Comparison of ENCODE assay signal across 8 cellular contexts in the genomic region with DNA sequence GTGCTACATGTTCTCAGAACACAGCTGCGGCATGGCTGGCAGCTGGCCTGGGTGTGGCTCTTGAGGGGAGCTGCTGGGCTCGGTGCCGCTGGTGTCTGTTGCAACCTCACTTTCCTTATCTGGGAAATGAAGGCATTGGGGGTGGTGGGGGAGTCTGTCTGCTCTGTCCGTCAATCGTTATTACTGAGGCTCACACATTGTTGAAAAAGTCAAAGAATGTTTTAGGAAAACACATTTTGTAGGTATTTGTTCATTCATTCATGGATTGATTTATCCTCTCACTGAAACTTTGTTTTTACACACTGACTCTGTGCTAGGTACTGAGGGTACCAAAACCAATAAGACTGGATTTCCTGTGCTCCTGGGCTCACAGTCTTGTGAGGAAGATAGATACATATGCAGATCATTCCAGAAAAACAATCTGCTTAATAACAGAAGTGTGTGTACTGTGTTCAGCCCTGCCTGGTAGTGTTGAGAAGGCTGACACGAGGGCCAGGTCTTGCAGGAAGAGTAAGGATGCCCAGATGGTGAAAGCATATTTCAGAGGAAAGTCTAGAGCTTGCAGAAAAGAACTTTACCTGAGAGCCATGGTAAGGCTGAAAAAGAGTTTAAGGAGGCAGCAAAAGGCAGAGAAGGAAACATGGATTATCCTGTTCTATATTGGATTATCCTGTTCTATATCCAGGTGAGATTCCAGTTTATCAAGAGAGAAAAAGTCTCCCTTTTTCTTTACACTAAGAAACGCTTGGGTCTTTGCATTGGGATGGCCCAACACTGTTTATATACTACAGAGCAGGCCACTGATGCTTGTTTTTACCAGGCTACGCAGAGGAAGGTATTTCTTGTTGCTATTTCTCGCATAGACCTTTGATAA.
DNase-seq lines count a peak whose midpoint lies in the region; ATAC-seq and TF ChIP-seq lines count a peak whose summit lies in the region.

No MANE protein-coding gene starts in this region.

- H3K9me3 ChIP-seq in CD4-positive, alpha-beta T cell (ENCODE audit: control insufficient read depth, low read length): no peaks in the 10 kb centered on the region
- no peaks in the 10 kb centered on the region for H3K9me3 ChIP-seq in muscle layer of duodenum (ENCODE audit: control insufficient read depth in 1 of 2, low read length in 2 of 2)

- H3K4me1 ChIP-seq in muscle layer of duodenum (ENCODE audit: control insufficient read depth in 1 of 2, insufficient read depth in 2 of 2, low read length in 2 of 2): peaks cover 10 to 15% of the 10 kb centered on the region in 2 donors

- H3K27me3 ChIP-seq in CD4-positive, alpha-beta T cell (ENCODE audit: control insufficient read depth, insufficient read depth, low read length): no peaks in the 10 kb centered on the region
- H3K27me3 ChIP-seq in muscle layer of duodenum (ENCODE audit: low read depth, low read length): no peaks in the 10 kb centered on the region

- no peaks in the 10 kb centered on the region for H3K9me3 Mint-ChIP-seq in CD4-positive, alpha-beta T cell
- H3K9me3 Mint-ChIP-seq in activated naive CD8-positive, alpha-beta T cell treated with anti-CD3 and anti-CD28 coated beads, Interleukin-2, amount 50 U/mL, for 24 hours: no peaks in the 10 kb centered on the region

- H3K36me3 Mint-ChIP-seq in CD4-positive, alpha-beta T cell (ENCODE audit: low read depth): no peaks in the 10 kb centered on the region
- H3K36me3 Mint-ChIP-seq in activated naive CD8-positive, alpha-beta T cell treated with anti-CD3 and anti-CD28 coated beads, Interleukin-2, amount 50 U/mL, for 24 hours (ENCODE audit: low read depth): no peaks in the 10 kb centered on the region

- H3K27me3 Mint-ChIP-seq in CD4-positive, alpha-beta T cell: no peaks in the 10 kb centered on the region
- H3K27me3 Mint-ChIP-seq in activated naive CD8-positive, alpha-beta T cell treated with anti-CD3 and anti-CD28 coated beads, Interleukin-2, amount 50 U/mL, for 24 hours: peaks cover 3% of the 10 kb centered on the region

- no peaks in the 10 kb centered on the region for H3K36me3 ChIP-seq in muscle layer of duodenum (ENCODE audit: control insufficient read depth in 1 of 2, insufficient read depth in 2 of 2, low read length in 2 of 2)

- no peak for TF ChIP-seq CTCF in CD4-positive, alpha-beta T cell (IDR thresholded peaks at IDR 0.05)

- in situ Hi-C loops in ACHN (cut with HindIII; ENCODE audit: low pct_ligation_motif_present, low pct_unique_long_range_greater_than_20kb, low sequenced_read_pairs): no loop called here

- peak; percentile 27 to 58 (median 40) for DNase-seq in CD4-positive, alpha-beta T cell
- DNase-seq in OCI-M1 (lab: John Stamatoyannopoulos, UW) (peak; percentile 75), ACHN (no peak), NCI-H2227 treated with DMSO at 0.1 percent for 48 hours (lab: John Stamatoyannopoulos, UW) (no peak)
- peak; percentile 50 for DNase-seq in activated naive CD8-positive, alpha-beta T cell treated with anti-CD3 and anti-CD28 coated beads, Interleukin-2, amount 50 U/mL, for 24 hours

- intact Hi-C loops in CD4-positive, alpha-beta T cell (cut with DNase I, micrococcal nuclease): loop anchor here (2.0 to 5.0 kb wide), 6 partner anchors 17 to 679 kb away; partner anchors contain the start of genes TLR10 (in 1 of the 2) and TLR6 (in 1 of the 2)

- H3K4me1 Mint-ChIP-seq in CD4-positive, alpha-beta T cell (ENCODE audit: low read depth): peaks cover 49% of the 10 kb centered on the region
- H3K4me1 Mint-ChIP-seq in activated naive CD8-positive, alpha-beta T cell treated with anti-CD3 and anti-CD28 coated beads, Interleukin-2, amount 50 U/mL, for 24 hours: peaks cover 53% of the 10 kb centered on the region

- no peak overlapping the region for H3K4me3 ChIP-seq in muscle layer of duodenum (ENCODE audit: low read depth in 1 of 2, low read length in 2 of 2)

- no peak overlapping the region for H3K27ac ChIP-seq in CD4-positive, alpha-beta T cell (ENCODE audit: low read depth, low read length)
- peak overlapping the region; percentile 82 for H3K27ac ChIP-seq in muscle layer of duodenum (ENCODE audit: low read length)

- CTCF ChIA-PET in CD4-positive, alpha-beta T cell (lab: Charles Lee): interaction anchor here (0.9 to 6.8 kb wide), 8 partner anchors 17 to 553 kb away, joined by 3 to 111 read pairs (median 5); no protein-coding TSS in a partner anchor

- H3K27ac Mint-ChIP-seq in CD4-positive, alpha-beta T cell: peak overlapping the region; percentile 81
- peak overlapping the region; percentile 65 for H3K27ac Mint-ChIP-seq in activated naive CD8-positive, alpha-beta T cell treated with anti-CD3 and anti-CD28 coated beads, Interleukin-2, amount 50 U/mL, for 24 hours

- ATAC-seq in CD4-positive, alpha-beta T cell (ENCODE audit: poor library complexity): peak; percentile 77
- peak; percentile 53 for ATAC-seq in activated naive CD8-positive, alpha-beta T cell treated with anti-CD3 and anti-CD28 coated beads, Interleukin-2, amount 50 U/mL, for 24 hours
- ATAC-seq in HG02759 (IDR thresholded peaks at IDR 0.05; ENCODE audit: unreplicated experiment): no peak
- no peak for ATAC-seq in HG03108 (IDR thresholded peaks at IDR 0.05; ENCODE audit: unreplicated experiment)

- peak overlapping the region; percentile 79 for H3K4me3 Mint-ChIP-seq in CD4-positive, alpha-beta T cell
- peak overlapping the region; percentile 51 for H3K4me3 Mint-ChIP-seq in activated naive CD8-positive, alpha-beta T cell treated with anti-CD3 and anti-CD28 coated beads, Interleukin-2, amount 50 U/mL, for 24 hours

- POLR2A ChIA-PET in CD4-positive, alpha-beta T cell (lab: Charles Lee): interaction anchor here (1.0 to 2.1 kb wide), 7 partner anchors 23 to 497 kb away, joined by 3 to 12 read pairs (median 6); no protein-coding TSS in a partner anchor

Comparison
In these comparisons a context has a peak if more than half of its experiments do, and no peak if none do; other contexts are left out.
1. ATAC-seq: peak in CD4-positive, alpha-beta T cell (single experiment) and activated naive CD8-positive, alpha-beta T cell treated with anti-CD3 and anti-CD28 coated beads, Interleukin-2, amount 50 U/mL, for 24 hours (single experiment); none in HG02759 (single experiment) and HG03108 (single experiment).
2. DNase-seq: peak in CD4-positive, alpha-beta T cell (10 of 10), OCI-M1 (single experiment) and activated naive CD8-positive, alpha-beta T cell treated with anti-CD3 and anti-CD28 coated beads, Interleukin-2, amount 50 U/mL, for 24 hours (single experiment); none in ACHN (single experiment) and NCI-H2227 treated with DMSO at 0.1 percent for 48 hours (single experiment).